ENCODE assay signal across 12 cellular contexts in genomic region chr11:104609766-104610165, GRCh38.
DNase-seq lines count a peak whose midpoint lies in the region; ATAC-seq and TF ChIP-seq lines count a peak whose summit lies in the region.
"Had no signal": no experiment of that assay in that cellular context is flagged by ENCODE, and none has a peak within 500 bp of the region (broad histone marks: within the 10 kb centered on the region; RNA-seq: fewer than 3 reads in every experiment).

No MANE protein-coding gene starts in this region.

- intact Hi-C loops in heart right ventricle (cut with DNase I) (loop anchor here in 1 of 10 donors (5.0 kb wide), 1 partner anchor 1253 kb away; no protein-coding TSS in a partner anchor), left cardiac atrium (cut with DNase I) (no loop called here), ascending aorta (cut with DNase I) (no loop called here), upper lobe of right lung (cut with DNase I) (no loop called here)

- no peaks in the 10 kb centered on the region for H3K36me3 ChIP-seq in heart right ventricle
- no peaks in the 10 kb centered on the region for H3K36me3 ChIP-seq in ascending aorta
- H3K36me3 ChIP-seq in upper lobe of right lung: no peaks in the 10 kb centered on the region
- H3K36me3 ChIP-seq: BLaER1 treated with 17β-estradiol and CSF1 and Interleukin-3, amounts not matched to agents 10 nM and 100 nM; upper lobe of left lung; WERI-Rb-1 had no signal

- H3K4me1 ChIP-seq in heart right ventricle (peaks cover 0 to 17% (median 11%) of the 10 kb centered on the region in 9 donors), ascending aorta (peaks cover 0 to 4% of the 10 kb centered on the region in 2 donors), upper lobe of right lung (peaks cover 11% of the 10 kb centered on the region)

- DNase-seq in heart right ventricle: peak in 1 of 2 donors; percentile 10
- DNase-seq in left cardiac atrium: no peak
- DNase-seq in ascending aorta (ENCODE audit: low spot score in 2 of 2): no peak
- no peak for DNase-seq in upper lobe of right lung
- no peak for DNase-seq in NCI-H187 treated with DMSO at 0.1 percent for 48 hours (lab: John Stamatoyannopoulos, UW)
- no peak for DNase-seq in NCI-H526 treated with DMSO at 0.1 percent for 48 hours (lab: John Stamatoyannopoulos, UW)
- no peak for DNase-seq in NCI-H146 (lab: John Stamatoyannopoulos, UW)

- 3 to 20% methylated on average over 1 of the region's 1 CpG for WGBS in heart right ventricle, 2 donors

- ATAC-seq in heart right ventricle: peak in 4 of 8 donors; percentile 14 to 56 (median 38)
- ATAC-seq in left cardiac atrium: no peak
- ATAC-seq in upper lobe of right lung: no peak

- peak overlapping the region in 6 of 10 donors; percentile 2 to 73 (median 30) for H3K27ac ChIP-seq in heart right ventricle
- H3K27ac ChIP-seq in ascending aorta: peak overlapping the region; percentile 12 to 39
- H3K27ac ChIP-seq in layer of hippocampus (ENCODE audit: low read depth, low read length): peak overlapping the region; percentile 3
- peak overlapping the region; percentile 25 for H3K27ac ChIP-seq in upper lobe of right lung
- H3K27ac ChIP-seq: WERI-Rb-1 had no signal

- TF ChIP-seq CTCF in heart right ventricle (IDR thresholded peaks at IDR 0.05) (no peak), ascending aorta (IDR thresholded peaks at IDR 0.05) (no peak), upper lobe of right lung (IDR thresholded peaks at IDR 0.05) (no peak)

- H3K27me3 ChIP-seq in heart right ventricle (no peaks in the 10 kb centered on the region), ascending aorta (no peaks in the 10 kb centered on the region), layer of hippocampus (ENCODE audit: control insufficient read depth, insufficient read depth, low read length) (no peaks in the 10 kb centered on the region), upper lobe of right lung (no peaks in the 10 kb centered on the region)
- H3K27me3 ChIP-seq: BLaER1 treated with 17β-estradiol and CSF1 and Interleukin-3, amounts not matched to agents 10 nM and 100 nM; upper lobe of left lung had no signal

- H3K9me3 ChIP-seq in heart right ventricle: peaks cover 0 to 6% (median 0%) of the 10 kb centered on the region in 11 donors
- H3K9me3 ChIP-seq in ascending aorta: no peaks in the 10 kb centered on the region
- H3K9me3 ChIP-seq in upper lobe of right lung: no peaks in the 10 kb centered on the region
- H3K9me3 ChIP-seq: upper lobe of left lung had no signal

- no peak overlapping the region for H3K4me3 ChIP-seq in heart right ventricle
- no peak overlapping the region for H3K4me3 ChIP-seq in ascending aorta
- no peak overlapping the region for H3K4me3 ChIP-seq in upper lobe of right lung
- H3K4me3 ChIP-seq: BLaER1 treated with 17β-estradiol and CSF1 and Interleukin-3, amounts not matched to agents 10 nM and 100 nM; lung; upper lobe of left lung had no signal
